ENCODE assay signal across 22 cellular contexts in genomic region chr1:30063621-30064280, GRCh38.
DNase-seq lines count a peak whose midpoint lies in the region; ATAC-seq, FAIRE-seq and TF ChIP-seq lines count a peak whose summit lies in the region.
"Had no signal": no experiment of that assay in that cellular context is flagged by ENCODE, and none has a peak within 500 bp of the region (broad histone marks: within the 10 kb centered on the region; RNA-seq: fewer than 3 reads in every experiment).

No MANE protein-coding gene starts in this region.

- no peak overlapping the region for H3K27ac ChIP-seq in PC-3 (ENCODE audit: low read length)
- no peak overlapping the region for H3K27ac ChIP-seq in kidney (ENCODE audit: low read depth in 2 of 2, low read length in 2 of 2)
- H3K27ac ChIP-seq: GM23248, KMS-11 had no signal

- POLR2A ChIA-PET in PC-3 (lab: Charles Lee; ENCODE audit: unreplicated experiment), result no interaction called here

- no peaks in the 10 kb centered on the region for H3K9me2 ChIP-seq in PC-3 (replicated peaks; ENCODE audit: low read length)

- H3K36me3 Mint-ChIP-seq in neural crest cell (ENCODE audit: low read depth), result no peaks in the 10 kb centered on the region
- H3K36me3 Mint-ChIP-seq: CD4-positive, CD25-positive, alpha-beta regulatory T cell; CD8-positive, alpha-beta memory T cell had no signal

- no peak for FAIRE-seq in kidney (lab: Jason Lieb, UNC)
- FAIRE-seq: A204.1, GM12878, GM19239 had no signal

- H3K4me3 Mint-ChIP-seq in neural crest cell, result no peak overlapping the region
- H3K4me3 Mint-ChIP-seq: CD4-positive, CD25-positive, alpha-beta regulatory T cell; CD8-positive, alpha-beta memory T cell had no signal

- H3K9me3 Mint-ChIP-seq in neural crest cell, result no peaks in the 10 kb centered on the region
- H3K9me3 Mint-ChIP-seq: CD4-positive, CD25-positive, alpha-beta regulatory T cell; CD8-positive, alpha-beta memory T cell had no signal

- peaks cover 1% of the 10 kb centered on the region; the same call in 1 of the 2 replicates for H3K4me1 ChIP-seq in PC-3 (ENCODE audit: insufficient read depth, low read length)
- no peaks in the 10 kb centered on the region for H3K4me1 ChIP-seq in kidney (ENCODE audit: control insufficient read depth in 1 of 2, insufficient read depth in 1 of 2, low read depth in 1 of 2, low read length in 2 of 2)
- H3K4me1 ChIP-seq: BE2C, HAP-1 had no signal

- no TSS peak for BruUV-seq in PC-3 (replicated peaks; lab: Mats Ljungman, UMichigan)

- intact Hi-C loops in PC-3 (cut with micrococcal nuclease), result no loop called here
- intact Hi-C loops in kidney (cut with DNase I), result no loop called here

- H3K9me3 ChIP-seq in PC-3 (ENCODE audit: low read length) (no peaks in the 10 kb centered on the region), kidney (ENCODE audit: control insufficient read depth in 1 of 2, low read length in 2 of 2) (peaks cover 0 to 5% of the 10 kb centered on the region in 2 donors)
- H3K9me3 ChIP-seq: BE2C, HAP-1 had no signal

- H3K4me3 ChIP-seq in PC-3 (ENCODE audit: low read length) (no peak overlapping the region), kidney (ENCODE audit: low read length in 2 of 2) (no peak overlapping the region)
- H3K4me3 ChIP-seq: GM12878, GM23248, HAP-1 had no signal

- H3K27me3 ChIP-seq in PC-3 (ENCODE audit: low read length), result no peaks in the 10 kb centered on the region
- H3K27me3 ChIP-seq: BE2C had no signal

- DNase-seq in Daoy (ENCODE audit: low read depth) (peak; percentile 69), ELR (ENCODE audit: low read depth) (peak; percentile 46), PC-3 (peak; percentile 27), neural crest cell (ENCODE audit: low read depth, low spot score) (no peak), kidney (no peak)
- DNase-seq: ACHN; BE2C; C1 segment of cervical spinal cord; CD4-positive, CD25-positive, alpha-beta regulatory T cell; CD8-positive, alpha-beta memory T cell; COR-L47; DMS 273 treated with DMSO at 0.1 percent for 48 hours; DMS53; DND-41; GM23248 had no signal

- H3K27ac Mint-ChIP-seq in neural crest cell (ENCODE audit: unreplicated experiment), result peak overlapping the region; percentile 64
- H3K27ac Mint-ChIP-seq: CD4-positive, CD25-positive, alpha-beta regulatory T cell; CD8-positive, alpha-beta memory T cell had no signal

- CTCF ChIA-PET in PC-3 (lab: Charles Lee), result no interaction called here

- no peaks in the 10 kb centered on the region for H3F3A ChIP-seq in PC-3 (ENCODE audit: low read length, unreplicated experiment)

- no peak overlapping the region for H2AFZ ChIP-seq in PC-3 (ENCODE audit: low read length)
- H2AFZ ChIP-seq: GM23248 had no signal

- TF ChIP-seq CTCF in PC-3 (conservative IDR thresholded peaks at IDR 0.05; ENCODE audit: low read depth, low read length), result no peak
- TF ChIP-seq CTCF in neural crest cell (conservative IDR thresholded peaks at IDR 0.05), result no peak
- TF ChIP-seq CTCF in kidney (IDR thresholded peaks at IDR 0.05; ENCODE audit: borderline replicate concordance, extremely low read depth, insufficient read depth), result no peak

- H3K36me3 ChIP-seq in PC-3 (ENCODE audit: low read depth, low read length) (no peaks in the 10 kb centered on the region), kidney (ENCODE audit: control insufficient read depth in 1 of 2, insufficient read depth in 2 of 2, low read length in 2 of 2) (no peaks in the 10 kb centered on the region)
- H3K36me3 ChIP-seq: BE2C, HAP-1 had no signal

- no peaks in the 10 kb centered on the region for H4K20me1 ChIP-seq in PC-3 (ENCODE audit: low read length)

- H3K79me2 ChIP-seq in PC-3 (ENCODE audit: low read length), result no peaks in the 10 kb centered on the region

- H3K4me1 Mint-ChIP-seq in neural crest cell, result peaks cover 32% of the 10 kb centered on the region
- H3K4me1 Mint-ChIP-seq: CD4-positive, CD25-positive, alpha-beta regulatory T cell; CD8-positive, alpha-beta memory T cell had no signal

- H3K27me3 Mint-ChIP-seq in neural crest cell (ENCODE audit: low read depth), result no peaks in the 10 kb centered on the region

- H3K9ac ChIP-seq in PC-3 (ENCODE audit: low read length), result no peak overlapping the region
- no peak overlapping the region for H3K9ac ChIP-seq in kidney (ENCODE audit: low read length in 2 of 2)
- H3K9ac ChIP-seq: GM23248, KMS-11 had no signal

- ATAC-seq in PC-3 (no peak), HG03175 (IDR thresholded peaks at IDR 0.05; ENCODE audit: unreplicated experiment) (no peak), GM19328 (IDR thresholded peaks at IDR 0.05; ENCODE audit: unreplicated experiment) (no peak)
- ATAC-seq: GM12878 had no signal

- no peak overlapping the region for H3K4me2 ChIP-seq in PC-3 (ENCODE audit: low read length)
- H3K4me2 ChIP-seq: KMS-11 had no signal

Comparison
In these comparisons a context has a peak if more than half of its experiments do, and no peak if none do; other contexts are left out.
1. DNase-seq: peak in Daoy (single experiment), ELR (single experiment) and PC-3 (single experiment); none in neural crest cell (single experiment) and kidney (single experiment).